Comparison of ENCODE assay signal across 8 cellular contexts in genomic region chr11:122717264-122717867, GRCh38.
DNase-seq lines count a peak whose midpoint lies in the region; ATAC-seq and TF ChIP-seq lines count a peak whose summit lies in the region.

No MANE protein-coding gene starts in this region.

- H3K36me3 ChIP-seq in stomach (no peaks in the 10 kb centered on the region), smooth muscle cell (ENCODE audit: low read depth) (no peaks in the 10 kb centered on the region), PC-3 (ENCODE audit: low read depth, low read length) (no peaks in the 10 kb centered on the region)

- ATAC-seq in GM19463 (IDR thresholded peaks at IDR 0.05; ENCODE audit: unreplicated experiment) (peak; percentile 81), HG03460 (IDR thresholded peaks at IDR 0.05; ENCODE audit: unreplicated experiment) (peak; percentile 83), PC-3 (no peak; the same call in 1 of the 2 replicates), HG03439 (IDR thresholded peaks at IDR 0.05; ENCODE audit: unreplicated experiment) (no peak)

- no peak overlapping the region for H3K9ac ChIP-seq in smooth muscle cell (ENCODE audit: low read depth)
- no peak overlapping the region for H3K9ac ChIP-seq in PC-3 (ENCODE audit: low read length)

- no TSS peak for BruUV-seq in PC-3 (replicated peaks; lab: Mats Ljungman, UMichigan)

- H3K4me1 ChIP-seq in stomach (peaks cover 0 to 38% (median 0%) of the 10 kb centered on the region in 4 donors), smooth muscle cell (ENCODE audit: low read depth) (peaks cover 20% of the 10 kb centered on the region), PC-3 (ENCODE audit: insufficient read depth, low read length) (peaks cover 24% of the 10 kb centered on the region)

- WGBS in stomach, 5 donors: 59 to 73% (median 63%) methylated on average over 8 to 9 of the region's 9 CpGs
- WGBS in smooth muscle cell (ENCODE audit: low lambda C conversion rate): 82% methylated on average over 9 of the region's 9 CpGs

- H3K79me2 ChIP-seq in smooth muscle cell (ENCODE audit: low read depth) (peaks cover 28% of the 10 kb centered on the region), PC-3 (ENCODE audit: low read length) (peaks cover 18% of the 10 kb centered on the region)

- no peak overlapping the region for H2AFZ ChIP-seq in smooth muscle cell (ENCODE audit: low read depth)
- no peak overlapping the region for H2AFZ ChIP-seq in PC-3 (ENCODE audit: low read length)

- H3K4me3 ChIP-seq in stomach (no peak overlapping the region), smooth muscle cell (no peak overlapping the region), PC-3 (ENCODE audit: low read length) (no peak overlapping the region)

- CTCF ChIA-PET in PC-3 (lab: Charles Lee): no interaction called here

- TF ChIP-seq EP300 in stomach (IDR thresholded peaks at IDR 0.05): no peak

- H4K20me1 ChIP-seq in smooth muscle cell (ENCODE audit: low read depth) (peaks cover 6% of the 10 kb centered on the region), PC-3 (ENCODE audit: low read length) (no peaks in the 10 kb centered on the region)

- TF ChIP-seq CTCF in stomach (IDR thresholded peaks at IDR 0.05) (no peak), smooth muscle cell (IDR thresholded peaks at IDR 0.05; ENCODE audit: borderline replicate concordance, insufficient read depth, poor library complexity, severe bottlenecking) (no peak), PC-3 (conservative IDR thresholded peaks at IDR 0.05; ENCODE audit: low read depth, low read length) (no peak)

- H3F3A ChIP-seq in smooth muscle cell (ENCODE audit: low read depth) (peaks cover 34% of the 10 kb centered on the region), PC-3 (ENCODE audit: low read length, unreplicated experiment) (no peaks in the 10 kb centered on the region)

- intact Hi-C loops in stomach (cut with DNase I; ENCODE audit: low total_unique reads) (no loop called here), PC-3 (cut with micrococcal nuclease) (no loop called here)

- H3K9me3 ChIP-seq in stomach (no peaks in the 10 kb centered on the region), smooth muscle cell (replicated peaks; ENCODE audit: low read depth) (no peaks in the 10 kb centered on the region), PC-3 (ENCODE audit: low read length) (no peaks in the 10 kb centered on the region)

- H3K27me3 ChIP-seq in stomach: no peaks in the 10 kb centered on the region
- H3K27me3 ChIP-seq in smooth muscle cell (ENCODE audit: low read depth): no peaks in the 10 kb centered on the region
- no peaks in the 10 kb centered on the region for H3K27me3 ChIP-seq in PC-3 (ENCODE audit: low read length)

- no peak overlapping the region for H3K4me2 ChIP-seq in smooth muscle cell
- H3K4me2 ChIP-seq in PC-3 (ENCODE audit: low read length): no peak overlapping the region

- POLR2A ChIA-PET in PC-3 (lab: Charles Lee; ENCODE audit: unreplicated experiment): no interaction called here

- H3K27ac ChIP-seq in stomach (peak overlapping the region in 4 of 5 donors; percentile 25 to 60 (median 48)), smooth muscle cell (ENCODE audit: low read depth) (no peak overlapping the region), PC-3 (ENCODE audit: low read length) (no peak overlapping the region)

- no peak for TF ChIP-seq POLR2A in stomach (IDR thresholded peaks at IDR 0.05)

- no peaks in the 10 kb centered on the region for H3K9me2 ChIP-seq in PC-3 (replicated peaks; ENCODE audit: low read length)

- DNase-seq in GDM1 (lab: John Stamatoyannopoulos, UW) (peak; percentile 92), stomach (peak; percentile 27), smooth muscle cell (lab: John Stamatoyannopoulos, UW; ENCODE audit: unreplicated experiment) (no peak), PC-3 (no peak)
- DNase-seq in activated gamma-delta T cell treated with anti-CD3 and anti-CD28 coated beads, Interleukin-2, amount 50 U/mL, for 16 hours (ENCODE audit: low read depth): peak; percentile 46

Comparison
In these comparisons a context has a peak if more than half of its experiments do, and no peak if none do; other contexts are left out.
1. DNase-seq: peak in GDM1 (single experiment), activated gamma-delta T cell treated with anti-CD3 and anti-CD28 coated beads, Interleukin-2, amount 50 U/mL, for 16 hours (single experiment) and stomach (single experiment); none in smooth muscle cell (single experiment) and PC-3 (single experiment).
2. ATAC-seq: peak in GM19463 (single experiment) and HG03460 (single experiment); none in PC-3 (single experiment) and HG03439 (single experiment).
3. H3K27ac ChIP-seq: peak in stomach (4 of 5); none in smooth muscle cell (single experiment) and PC-3 (single experiment).